ENCODE assay signal across 24 cellular contexts in genomic region chr10:124179308-124180043, GRCh38.
"Had no signal": no experiment of that assay in that cellular context is flagged by ENCODE, and none has a peak within 500 bp of the region (broad histone marks: within the 10 kb centered on the region; RNA-seq: fewer than 3 reads in every experiment).

No MANE protein-coding gene starts in this region.

- H3K9ac ChIP-seq: parathyroid adenoma had no signal

- H3K4me1 ChIP-seq: colonic mucosa, parathyroid adenoma, prostate gland, sigmoid colon, stomach, upper lobe of left lung, uterus had no signal

- H3K9me3 Mint-ChIP-seq: central memory CD8-positive, alpha-beta T cell; memory B cell; naive thymus-derived CD8-positive, alpha-beta T cell; nephron progenitor cell; stimulated activated effector memory CD8-positive, alpha-beta T cell treated with anti-CD3 and anti-CD28 coated beads, Interleukin-12 subunit alpha, Interleukin-12 subunit beta, amount 100 ng/mL, for 72 hours had no signal

- H3K27ac Mint-ChIP-seq: memory B cell; naive thymus-derived CD8-positive, alpha-beta T cell; nephron progenitor cell; stimulated activated effector memory CD8-positive, alpha-beta T cell treated with anti-CD3 and anti-CD28 coated beads, Interleukin-12 subunit alpha, Interleukin-12 subunit beta, amount 100 ng/mL, for 72 hours had no signal

- H3K36me3 ChIP-seq: cardiac muscle cell, colonic mucosa, prostate gland, sigmoid colon, stomach, tibial nerve, upper lobe of left lung, uterus had no signal

- H3K27me3 ChIP-seq: cardiac muscle cell, colonic mucosa, sigmoid colon, testis, tibial nerve, upper lobe of left lung, uterus had no signal

- H3K36me3 Mint-ChIP-seq: memory B cell; naive thymus-derived CD8-positive, alpha-beta T cell; stimulated activated effector memory CD8-positive, alpha-beta T cell treated with anti-CD3 and anti-CD28 coated beads, Interleukin-12 subunit alpha, Interleukin-12 subunit beta, amount 100 ng/mL, for 72 hours had no signal

- H3K27ac ChIP-seq: cardiac muscle cell, colonic mucosa, parathyroid adenoma, prostate gland, sigmoid colon, stomach, testis, tibial nerve, upper lobe of left lung, uterus had no signal

- ATAC-seq: naive thymus-derived CD8-positive, alpha-beta T cell; right cardiac atrium; stimulated activated effector memory CD8-positive, alpha-beta T cell treated with anti-CD3 and anti-CD28 coated beads, Interleukin-12 subunit alpha, Interleukin-12 subunit beta, amount 100 ng/mL, for 72 hours had no signal

- H3K4me3 ChIP-seq: cardiac muscle cell, colonic mucosa, lung, prostate gland, sigmoid colon, stomach, testis, tibial nerve, upper lobe of left lung, uterus had no signal

- H3K9me3 ChIP-seq: colonic mucosa, prostate gland, sigmoid colon, stomach, testis, tibial nerve, upper lobe of left lung, uterus had no signal

- H2AFZ ChIP-seq: parathyroid adenoma had no signal

- DNase-seq: colonic mucosa; dermis blood vessel endothelial cell; effector CD4-positive, alpha-beta T cell; midbrain; naive thymus-derived CD8-positive, alpha-beta T cell; nephron progenitor cell; occipital lobe; right cardiac atrium; sigmoid colon; stimulated activated CD4-positive, alpha-beta T cell treated with anti-CD3 and anti-CD28 coated beads, Interleukin-2, amount 100 ng/mL, for 24 hours; stimulated activated CD4-positive, alpha-beta T cell treated with anti-CD3 and anti-CD28 coated beads, Interleukin-4, amount 100 ng/mL, for 24 hours; stimulated activated naive CD4-positive, alpha-beta T cell treated with Interleukin-2 at 50 U/mL for 16 hours; stomach; testis; upper lobe of left lung; uterus had no signal

- H3K4me3 Mint-ChIP-seq: central memory CD8-positive, alpha-beta T cell; memory B cell; naive thymus-derived CD8-positive, alpha-beta T cell; nephron progenitor cell; stimulated activated effector memory CD8-positive, alpha-beta T cell treated with anti-CD3 and anti-CD28 coated beads, Interleukin-12 subunit alpha, Interleukin-12 subunit beta, amount 100 ng/mL, for 72 hours had no signal

- H3K4me1 Mint-ChIP-seq: central memory CD8-positive, alpha-beta T cell had no signal
